8 cellular contexts compared by ENCODE assay signal in genomic region chr5:103119067-103119764, GRCh38. TPM values are rescaled to one million over a fixed set of nuclear protein-coding genes. Genes with fewer than 3 reads are reported as not detected.
A peak's percentile ranks its signal among the peaks of the same experiment; 100 is the strongest.
DNase-seq lines count a peak whose midpoint lies in the region; ATAC-seq, FAIRE-seq and TF ChIP-seq lines count a peak whose summit lies in the region.

No MANE protein-coding gene starts in this region.

- no peak overlapping the region for H2BK5ac ChIP-seq in mesendoderm (ENCODE audit: low read length)

- no peak overlapping the region for H4K5ac ChIP-seq in mesendoderm (ENCODE audit: low read length)

- H2AK5ac ChIP-seq in mesendoderm (ENCODE audit: low read length), result no peak overlapping the region

- no peaks in the 10 kb centered on the region for H3K4me1 ChIP-seq in mesendoderm (ENCODE audit: control insufficient read depth, low read depth, low read length)

- peak overlapping the region; percentile 92 for H3K18ac ChIP-seq in mesendoderm (ENCODE audit: low read length)

- FAIRE-seq in bronchial epithelial cell (lab: Jason Lieb, UNC), result no peak

- H3K9ac ChIP-seq in mesendoderm (ENCODE audit: low read length), result peak overlapping the region; percentile 67

- H3K4me3 ChIP-seq in GM06990 (replicated peaks; ENCODE audit: low read depth, low read length) (peak overlapping the region; percentile 98), bronchial epithelial cell (ENCODE audit: low read depth, low read length) (peak overlapping the region; percentile 80), mesendoderm (ENCODE audit: low read length) (peak overlapping the region; percentile 23)

- H2BK120ac ChIP-seq in mesendoderm (ENCODE audit: low read depth, low read length), result no peak overlapping the region

- H2BK15ac ChIP-seq in mesendoderm (replicated peaks; ENCODE audit: low read depth), result no peak overlapping the region

- no peak overlapping the region for H3K23ac ChIP-seq in mesendoderm (ENCODE audit: low read length)

- peak overlapping the region; percentile 75 for H3K56ac ChIP-seq in mesendoderm (ENCODE audit: low read length)

- ATAC-seq in HG03469 (IDR thresholded peaks at IDR 0.05; ENCODE audit: unreplicated experiment) (no peak), HG02981 (IDR thresholded peaks at IDR 0.05; ENCODE audit: unreplicated experiment) (no peak), left lobe of liver (no peak)

- H3K27ac ChIP-seq in mesendoderm (ENCODE audit: low read depth, low read length), result peak overlapping the region; percentile 98

- TF ChIP-seq CTCF in GM06990 (IDR thresholded peaks at IDR 0.05; ENCODE audit: insufficient read depth, low read length, poor library complexity, severe bottlenecking) (no peak), bronchial epithelial cell (IDR thresholded peaks at IDR 0.05; ENCODE audit: insufficient read depth, low read length, severe bottlenecking) (no peak)

- peaks cover 8% of the 10 kb centered on the region for H3K79me2 ChIP-seq in mesendoderm (ENCODE audit: control insufficient read depth, insufficient read depth, low read length)

- H3K79me1 ChIP-seq in mesendoderm (ENCODE audit: low read length), result peaks cover 8% of the 10 kb centered on the region

- DNase-seq in GM06990 (ENCODE audit: extremely low read depth, insufficient read length), result no peak
- DNase-seq in MV-4-11 (lab: John Stamatoyannopoulos, UW), result peak; percentile 48
- DNase-seq in bronchial epithelial cell (ENCODE audit: low read depth), result peak; percentile 36
- peak; percentile 2 for DNase-seq in mesendoderm
- no peak for DNase-seq in left lobe of liver (ENCODE audit: low spot score)
- DNase-seq in SK-N-DZ (ENCODE audit: low spot score), result no peak

- H4K8ac ChIP-seq in mesendoderm (ENCODE audit: low read depth, low read length), result peak overlapping the region; percentile 98

- H3K4ac ChIP-seq in mesendoderm (ENCODE audit: low read depth, low read length), result no peak overlapping the region

- H3K36me3 ChIP-seq in GM06990 (ENCODE audit: control insufficient read depth, insufficient read depth, low read length) (no peaks in the 10 kb centered on the region), bronchial epithelial cell (ENCODE audit: control insufficient read depth, insufficient read depth, low read length) (no peaks in the 10 kb centered on the region), mesendoderm (ENCODE audit: control insufficient read depth, insufficient read depth, low read length) (no peaks in the 10 kb centered on the region)

- H3K27me3 ChIP-seq in GM06990 (replicated peaks; ENCODE audit: control insufficient read depth, insufficient read depth, low read length), result no peaks in the 10 kb centered on the region
- no peaks in the 10 kb centered on the region for H3K27me3 ChIP-seq in bronchial epithelial cell (ENCODE audit: control insufficient read depth, insufficient read depth, low read length)
- H3K27me3 ChIP-seq in mesendoderm (ENCODE audit: insufficient read depth, low read length, poor library complexity), result no peaks in the 10 kb centered on the region

- H3K4me2 ChIP-seq in mesendoderm (ENCODE audit: low read length), result peak overlapping the region; percentile 42

- WGBS in mesendoderm (ENCODE audit: extremely low coverage, insufficient coverage, low lambda C conversion rate), result no CpG with 5 or more reads among the region's 15 CpGs

RNA-seq across cellular contexts. Expression of gene GIN1, which starts 0.7 kb away (rescaled TPM):
- total RNA-seq in bronchial epithelial cell (5.0 and 6.5 TPM in 2 replicates), left lobe of liver (6.4 TPM)
- polyA plus RNA-seq in mesendoderm (2013, experiment 1 of 2), result 6.2 TPM
- polyA plus RNA-seq in mesendoderm (2013, experiment 2 of 2), result 5.9 TPM
- 9.5 and 12.8 TPM in 2 replicates for polyA plus RNA-seq in SK-N-DZ (2014; cell fraction: cytosol; rRNA removed)
- polyA plus RNA-seq in SK-N-DZ (2014; cell fraction: nucleus; rRNA removed), result 8.4 and 10.5 TPM in 2 replicates

RNA-seq across cellular contexts. Expression of gene PPIP5K2, which starts 0.9 kb away (rescaled TPM):
- total RNA-seq in bronchial epithelial cell, result 11.9 and 20.3 TPM in 2 replicates
- 30.8 TPM for polyA plus RNA-seq in mesendoderm (2013, experiment 1 of 2)
- 31.8 TPM for polyA plus RNA-seq in mesendoderm (2013, experiment 2 of 2)
- 24.0 TPM for total RNA-seq in left lobe of liver
- 63.3 and 64.4 TPM in 2 replicates for polyA plus RNA-seq in SK-N-DZ (2014; cell fraction: cytosol; rRNA removed)
- 65.6 and 70.2 TPM in 2 replicates for polyA plus RNA-seq in SK-N-DZ (2014; cell fraction: nucleus; rRNA removed)

Comparison
In these comparisons a context has a peak if more than half of its experiments do, and no peak if none do; other contexts are left out.
1. DNase-seq: peak in MV-4-11 (single experiment), bronchial epithelial cell (single experiment) and mesendoderm (single experiment); none in GM06990 (single experiment), left lobe of liver (single experiment) and SK-N-DZ (single experiment).
2. H3K4me3 ChIP-seq: peak in every context shown above with its lines; median percentile 98 in GM06990; 80 in bronchial epithelial cell; 23 in mesendoderm.